Comparison of ENCODE assay signal across 1 cellular context in the genomic region with DNA sequence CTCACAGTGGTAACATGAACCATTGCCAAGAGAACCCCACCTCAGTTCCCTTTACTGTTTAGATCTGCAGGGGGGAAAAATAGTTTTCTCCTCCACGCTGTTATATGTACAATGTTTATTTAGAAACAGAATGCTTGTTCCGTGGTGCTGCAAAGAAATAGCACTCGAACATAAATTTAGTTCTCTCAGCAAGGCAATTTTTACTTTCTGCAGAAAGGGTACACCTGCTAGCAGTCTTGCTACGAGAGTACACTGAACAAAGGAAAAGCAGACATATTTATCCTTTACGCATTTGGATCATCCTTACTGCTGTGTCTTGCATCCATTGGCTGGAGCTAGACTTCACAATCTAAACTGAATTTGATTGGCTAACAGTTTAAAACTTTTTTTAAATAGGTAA.
TF ChIP-seq lines count a peak whose summit lies in the region.

No MANE protein-coding gene starts in this region.

TF ChIP-seq in H1, 55 proteins besides CTCF, POLR2A, EP300 and RAD21:
- TF ChIP-seq BCL11A (IDR thresholded peaks at IDR 0.05; ENCODE audit: low read depth in 2 of 2, low read length in 2 of 2) = no peak
- TF ChIP-seq MAFK (IDR thresholded peaks at IDR 0.05; ENCODE audit: low read depth, low read length) = no peak
- TF ChIP-seq SAP30 (IDR thresholded peaks at IDR 0.05; ENCODE audit: insufficient read depth, insufficient replicate concordance, low read length) = no peak
- no peak for TF ChIP-seq FOSL1 (IDR thresholded peaks at IDR 0.05; ENCODE audit: insufficient read depth, low read depth, low read length)
- no peak for TF ChIP-seq POU5F1 (IDR thresholded peaks at IDR 0.05; ENCODE audit: low read depth, low read length)
- TF ChIP-seq JUN (IDR thresholded peaks at IDR 0.05; ENCODE audit: low read depth, low read length) = no peak
- no peak for TF ChIP-seq BRCA1 (IDR thresholded peaks at IDR 0.05; ENCODE audit: low read depth, low read length)
- no peak for TF ChIP-seq HDAC6 (IDR thresholded peaks at IDR 0.05; ENCODE audit: low read depth, low read length)
- no peak for TF ChIP-seq EGR1 (IDR thresholded peaks at IDR 0.05; ENCODE audit: borderline replicate concordance, low read depth, low read length)
- no peak for TF ChIP-seq BACH1 (IDR thresholded peaks at IDR 0.05; ENCODE audit: low read length)
- no peak for TF ChIP-seq SRF (IDR thresholded peaks at IDR 0.05; ENCODE audit: low read depth, low read length)
- no peak for TF ChIP-seq CBX8 (IDR thresholded peaks at IDR 0.05; ENCODE audit: borderline replicate concordance, low read depth, low read length)
- TF ChIP-seq GABPA (IDR thresholded peaks at IDR 0.05; ENCODE audit: borderline replicate concordance, insufficient read depth, low read length) = no peak
- TF ChIP-seq EZH2 (IDR thresholded peaks at IDR 0.05; ENCODE audit: low read depth, low read length, severe bottlenecking) = no peak
- no peak for TF ChIP-seq CHD1 (IDR thresholded peaks at IDR 0.05; ENCODE audit: low read depth, low read length)
